ENCODE assay signal across 27 cellular contexts in genomic region chr1:77156214-77156613, GRCh38.
A peak's percentile ranks its signal among the peaks of the same experiment; 100 is the strongest.
DNase-seq lines count a peak whose midpoint lies in the region; FAIRE-seq and TF ChIP-seq lines count a peak whose summit lies in the region.
"Had no signal": no experiment of that assay in that cellular context is flagged by ENCODE, and none has a peak within 500 bp of the region (broad histone marks: within the 10 kb centered on the region; RNA-seq: fewer than 3 reads in every experiment).

No MANE protein-coding gene starts in this region.

- H3K27ac ChIP-seq in VCaP (peak overlapping the region; percentile 45), endothelial cell of umbilical vein (ENCODE audit: insufficient read depth, low read depth, low read length) (no peak overlapping the region), osteoblast (ENCODE audit: low read depth, low read length) (no peak overlapping the region)
- H3K27ac ChIP-seq: BLaER1 had no signal

- POLR2A ChIA-PET in endothelial cell of umbilical vein (lab: Charles Lee): no interaction called here

- H3K9ac ChIP-seq in endothelial cell of umbilical vein (replicated peaks; ENCODE audit: extremely low read depth, insufficient read depth, low read length): no peak overlapping the region
- H3K9ac ChIP-seq: BLaER1 had no signal

- H3K36me3 ChIP-seq in endothelial cell of umbilical vein (ENCODE audit: control insufficient read depth in 2 of 2, extremely low read depth in 1 of 2, insufficient read depth in 2 of 2, low read length in 2 of 2) (no peaks in the 10 kb centered on the region), osteoblast (ENCODE audit: insufficient read depth, low read length) (no peaks in the 10 kb centered on the region)
- H3K36me3 ChIP-seq: BE2C had no signal

- H3K4me3 ChIP-seq in endothelial cell of umbilical vein (replicated peaks in 1 of 3; ENCODE audit: insufficient read depth in 1 of 3, low read depth in 1 of 3, low read length in 3 of 3) (no peak overlapping the region), osteoblast (ENCODE audit: insufficient read depth, low read length) (no peak overlapping the region)
- H3K4me3 ChIP-seq: BLaER1, GM12878 had no signal

- H2AFZ ChIP-seq in endothelial cell of umbilical vein (ENCODE audit: low read depth, low read length) (no peak overlapping the region), osteoblast (ENCODE audit: low read length) (no peak overlapping the region)

- H3K27me3 ChIP-seq in endothelial cell of umbilical vein (ENCODE audit: control insufficient read depth in 2 of 2, insufficient read depth in 2 of 2, low read length in 2 of 2) (no peaks in the 10 kb centered on the region), osteoblast (ENCODE audit: insufficient read depth, low read length) (no peaks in the 10 kb centered on the region)
- H3K27me3 ChIP-seq: BE2C, BLaER1 had no signal

- no peaks in the 10 kb centered on the region for H3K9me1 ChIP-seq in endothelial cell of umbilical vein (replicated peaks; ENCODE audit: control insufficient read depth, extremely low read depth, insufficient read depth, low read length)

- no peak for TF ChIP-seq POLR2A in endothelial cell of umbilical vein (IDR thresholded peaks at IDR 0.05; ENCODE audit: low read depth, low read length)

- H4K20me1 ChIP-seq in endothelial cell of umbilical vein (replicated peaks; ENCODE audit: control insufficient read depth, extremely low read depth, insufficient read depth, low read length): no peaks in the 10 kb centered on the region
- H4K20me1 ChIP-seq in osteoblast (ENCODE audit: insufficient read depth, low read length): no peaks in the 10 kb centered on the region
- H4K20me1 ChIP-seq: BLaER1 had no signal

- H3K4me2 ChIP-seq in endothelial cell of umbilical vein (ENCODE audit: insufficient read depth, low read length) (no peak overlapping the region), osteoblast (ENCODE audit: insufficient read depth, low read length) (no peak overlapping the region)
- H3K4me2 ChIP-seq: BLaER1 had no signal

- intact Hi-C loops in endothelial cell of umbilical vein (cut with micrococcal nuclease): no loop called here

- dilution Hi-C loops in endothelial cell of umbilical vein (cut with MboI; ENCODE audit: extremely low pct_ligation_motif_present, low sequenced_read_pairs): no loop called here

- peak; percentile 12 for DNase-seq in HCEC 1CT
- DNase-seq in endothelial cell of umbilical vein (ENCODE audit: low read depth, low spot score): peak; percentile 46
- no peak for DNase-seq in osteoblast (ENCODE audit: insufficient read length, low spot score, missing footprints)
- no peak for DNase-seq in activated naive CD4-positive, alpha-beta T cell treated with Interleukin-2 at 50 U/mL for 16 hours
- DNase-seq in NCI-H187 (lab: John Stamatoyannopoulos, UW): no peak
- DNase-seq: 8988T; ACHN; BE2C; C1 segment of cervical spinal cord; CD4-positive, alpha-beta memory T cell; CD4-positive, CD25-positive, alpha-beta regulatory T cell; CD8-positive, alpha-beta memory T cell; COR-L47; DMS 273 treated with DMSO at 0.1 percent for 48 hours; DMS153; DMS53; DMS79; DND-41; EL; GDM1 had no signal

- no peak for TF ChIP-seq CTCF in VCaP (conservative IDR thresholded peaks at IDR 0.05)
- no peak for TF ChIP-seq CTCF in endothelial cell of umbilical vein (IDR thresholded peaks at IDR 0.05; ENCODE audit: extremely low read depth in 1 of 2, insufficient read depth in 1 of 2, low read depth in 1 of 2, low read length in 2 of 2)
- TF ChIP-seq CTCF in osteoblast (IDR thresholded peaks at IDR 0.05; ENCODE audit: extremely low read depth, low read depth, low read length): no peak

- no peaks in the 10 kb centered on the region for H3K79me2 ChIP-seq in endothelial cell of umbilical vein (ENCODE audit: control insufficient read depth, insufficient read depth, low read length)
- no peaks in the 10 kb centered on the region for H3K79me2 ChIP-seq in osteoblast (ENCODE audit: insufficient read depth, low read length)

- BruUV-seq in endothelial cell of umbilical vein (replicated peaks; lab: Mats Ljungman, UMichigan): no TSS peak

- CTCF ChIA-PET in endothelial cell of umbilical vein (lab: Charles Lee): interaction anchor here (1.1 kb wide), 1 partner anchor 381 kb away, joined by 4 read pairs; no protein-coding TSS in a partner anchor

- H3K9me3 ChIP-seq in endothelial cell of umbilical vein (replicated peaks; ENCODE audit: control insufficient read depth, insufficient read depth, low read length) (no peaks in the 10 kb centered on the region), osteoblast (ENCODE audit: low read depth, low read length) (no peaks in the 10 kb centered on the region)
- H3K9me3 ChIP-seq: BE2C had no signal

- H3K4me1 ChIP-seq in endothelial cell of umbilical vein (ENCODE audit: control insufficient read depth, extremely low read depth, insufficient read depth, low read length): peaks cover 8% of the 10 kb centered on the region
- H3K4me1 ChIP-seq in osteoblast (ENCODE audit: insufficient read depth, low read length): no peaks in the 10 kb centered on the region
- H3K4me1 ChIP-seq: BE2C, BLaER1 had no signal

- FAIRE-seq in endothelial cell of umbilical vein (lab: Jason Lieb, UNC): no peak
- FAIRE-seq: A204.1, GM12878, GM12892, GM18507, GM19239 had no signal

TF ChIP-seq in endothelial cell of umbilical vein, 7 proteins besides CTCF, POLR2A, EP300 and RAD21:
- TF ChIP-seq GATA2 (IDR thresholded peaks at IDR 0.05; ENCODE audit: insufficient read depth, insufficient read length, low read depth, low read length) (peak; percentile 51), FOS (IDR thresholded peaks at IDR 0.05; ENCODE audit: borderline replicate concordance, insufficient read depth, low read length) (no peak), EZH2 (IDR thresholded peaks at IDR 0.05; ENCODE audit: borderline replicate concordance, low read depth, low read length, severe bottlenecking) (no peak)

Comparison
In these comparisons a context has a peak if more than half of its experiments do, and no peak if none do; other contexts are left out.
1. DNase-seq: peak in HCEC 1CT (single experiment) and endothelial cell of umbilical vein (single experiment); none in osteoblast (single experiment), activated naive CD4-positive, alpha-beta T cell treated with Interleukin-2 at 50 U/mL for 16 hours (single experiment) and NCI-H187 (0 of 2).